Comparison of ENCODE assay signal across 8 cellular contexts in genomic region chr6:132798820-132799538, GRCh38. TPM values are rescaled to one million over a fixed set of nuclear protein-coding genes. Genes with fewer than 3 reads are reported as not detected.
DNase-seq lines count a peak whose midpoint lies in the region; ATAC-seq and TF ChIP-seq lines count a peak whose summit lies in the region.

No MANE protein-coding gene starts in this region.

- H3K4me3 ChIP-seq in CD4-positive, CD25-positive, alpha-beta regulatory T cell (ENCODE audit: low read depth, low read length), result no peak overlapping the region
- peak overlapping the region; percentile 83 for H3K4me3 ChIP-seq in endodermal cell (ENCODE audit: low read length)

- H3K27me3 ChIP-seq in CD4-positive, CD25-positive, alpha-beta regulatory T cell (ENCODE audit: control insufficient read depth, insufficient read depth, low read length), result peaks cover 2% of the 10 kb centered on the region
- H3K27me3 ChIP-seq in endodermal cell (ENCODE audit: control insufficient read depth, insufficient read depth, low read length, poor library complexity, severe bottlenecking), result no peaks in the 10 kb centered on the region

- H3K36me3 Mint-ChIP-seq in CD4-positive, CD25-positive, alpha-beta regulatory T cell, result peaks cover 16% of the 10 kb centered on the region
- H3K36me3 Mint-ChIP-seq in endodermal cell (ENCODE audit: low read depth), result no peaks in the 10 kb centered on the region
- H3K36me3 Mint-ChIP-seq in stimulated activated memory B cell treated with anti-CD40 and anti-IgM and Interleukin-4, amounts not matched to agents 10 μg/mL and 1 μg/mL and 100 μg/mL, for 72 hours, result peaks cover 6% of the 10 kb centered on the region

- no peaks in the 10 kb centered on the region for H3K36me3 ChIP-seq in CD4-positive, CD25-positive, alpha-beta regulatory T cell (ENCODE audit: control insufficient read depth, insufficient read depth, low read length)
- H3K36me3 ChIP-seq in endodermal cell (ENCODE audit: control insufficient read depth, insufficient read depth, low read length), result no peaks in the 10 kb centered on the region

- 23 to 27% methylated on average over 15 to 17 of the region's 17 CpGs for WGBS in endodermal cell (ENCODE audit: insufficient coverage in 1 of 2, insufficient read length in 1 of 2), 2 experiments

- H3K4me3 Mint-ChIP-seq in CD4-positive, CD25-positive, alpha-beta regulatory T cell, result no peak overlapping the region
- H3K4me3 Mint-ChIP-seq in endodermal cell, result peak overlapping the region; percentile 66
- no peak overlapping the region for H3K4me3 Mint-ChIP-seq in stimulated activated memory B cell treated with anti-CD40 and anti-IgM and Interleukin-4, amounts not matched to agents 10 μg/mL and 1 μg/mL and 100 μg/mL, for 72 hours

- ATAC-seq in CD4-positive, CD25-positive, alpha-beta regulatory T cell (ENCODE audit: low read depth in 2 of 2), result peak; percentile 84 to 85
- peak; percentile 81 for ATAC-seq in GM19324 (IDR thresholded peaks at IDR 0.05; ENCODE audit: low FRiP score, unreplicated experiment)
- peak; percentile 89 for ATAC-seq in HG03378 (IDR thresholded peaks at IDR 0.05; ENCODE audit: unreplicated experiment)
- ATAC-seq in stimulated activated memory B cell treated with anti-CD40 and anti-IgM and Interleukin-4, amounts not matched to agents 10 μg/mL and 1 μg/mL and 100 μg/mL, for 72 hours, result peak; percentile 87

- peaks cover 0 to 2% (median 0%) of the 10 kb centered on the region in 7 donors for H3K9me3 Mint-ChIP-seq in CD4-positive, CD25-positive, alpha-beta regulatory T cell
- no peaks in the 10 kb centered on the region for H3K9me3 Mint-ChIP-seq in endodermal cell
- no peaks in the 10 kb centered on the region for H3K9me3 Mint-ChIP-seq in stimulated activated memory B cell treated with anti-CD40 and anti-IgM and Interleukin-4, amounts not matched to agents 10 μg/mL and 1 μg/mL and 100 μg/mL, for 72 hours

- no peak overlapping the region for H3K27ac Mint-ChIP-seq in CD4-positive, CD25-positive, alpha-beta regulatory T cell
- peak overlapping the region; percentile 56 for H3K27ac Mint-ChIP-seq in endodermal cell
- H3K27ac Mint-ChIP-seq in stimulated activated memory B cell treated with anti-CD40 and anti-IgM and Interleukin-4, amounts not matched to agents 10 μg/mL and 1 μg/mL and 100 μg/mL, for 72 hours, result no peak overlapping the region

- DNase-seq in CD4-positive, CD25-positive, alpha-beta regulatory T cell, result peak; percentile 60 to 85 (median 70)
- DNase-seq in NCI-H748 treated with DMSO at 0.1 percent for 48 hours (lab: John Stamatoyannopoulos, UW) (peak; percentile 87), endodermal cell (peak; percentile 89), midbrain (lab: John Stamatoyannopoulos, UW) (peak; percentile 53)
- DNase-seq in activated CD8-positive, alpha-beta memory T cell treated with anti-CD3 and anti-CD28 coated beads for 24 hours, result peak; percentile 85

- H3K4me1 Mint-ChIP-seq in CD4-positive, CD25-positive, alpha-beta regulatory T cell, result peaks cover 18 to 45% (median 39%) of the 10 kb centered on the region in 4 donors
- H3K4me1 Mint-ChIP-seq in endodermal cell, result peaks cover 2% of the 10 kb centered on the region
- peaks cover 26% of the 10 kb centered on the region for H3K4me1 Mint-ChIP-seq in stimulated activated memory B cell treated with anti-CD40 and anti-IgM and Interleukin-4, amounts not matched to agents 10 μg/mL and 1 μg/mL and 100 μg/mL, for 72 hours

- no peak overlapping the region for H3K27ac ChIP-seq in CD4-positive, CD25-positive, alpha-beta regulatory T cell (ENCODE audit: insufficient read depth, low read length, poor library complexity, severe bottlenecking)
- no peak overlapping the region for H3K27ac ChIP-seq in endodermal cell (ENCODE audit: low read depth, low read length)

- peaks cover 5% of the 10 kb centered on the region for H3K27me3 Mint-ChIP-seq in CD4-positive, CD25-positive, alpha-beta regulatory T cell
- H3K27me3 Mint-ChIP-seq in endodermal cell (ENCODE audit: insufficient read depth), result no peaks in the 10 kb centered on the region
- no peaks in the 10 kb centered on the region for H3K27me3 Mint-ChIP-seq in stimulated activated memory B cell treated with anti-CD40 and anti-IgM and Interleukin-4, amounts not matched to agents 10 μg/mL and 1 μg/mL and 100 μg/mL, for 72 hours

- peak overlapping the region; percentile 49 for H3K9ac ChIP-seq in endodermal cell (ENCODE audit: extremely low read depth, low read length, poor library complexity, severe bottlenecking)

- no peaks in the 10 kb centered on the region for H3K9me3 ChIP-seq in CD4-positive, CD25-positive, alpha-beta regulatory T cell (ENCODE audit: control insufficient read depth in 2 of 2, low read length in 2 of 2)
- no peaks in the 10 kb centered on the region for H3K9me3 ChIP-seq in endodermal cell (ENCODE audit: control insufficient read depth, low read length)

- peak; percentile 91 for TF ChIP-seq CTCF in endodermal cell (conservative IDR thresholded peaks at IDR 0.05)

- H3K4me1 ChIP-seq in CD4-positive, CD25-positive, alpha-beta regulatory T cell (ENCODE audit: control insufficient read depth, insufficient read depth, low read length, poor library complexity, severe bottlenecking), result peaks cover 9% of the 10 kb centered on the region
- no peaks in the 10 kb centered on the region for H3K4me1 ChIP-seq in endodermal cell (ENCODE audit: control insufficient read depth, insufficient read depth, low read length)

RNA-seq across cellular contexts. Expression of gene SLC18B1, which starts 0.5 kb away (rescaled TPM):
- total RNA-seq in CD4-positive, CD25-positive, alpha-beta regulatory T cell, result 9.8 TPM
- polyA plus RNA-seq in CD4-positive, CD25-positive, alpha-beta regulatory T cell, result 10 to 100 TPM; 22.8 to 28.2 (median 23.5) TPM
- 10 to 100 TPM; 10.9 to 15.3 TPM for total RNA-seq in endodermal cell
- polyA plus RNA-seq in endodermal cell (2013, experiment 1 of 2), result 16.0 TPM
- 14.4 TPM for polyA plus RNA-seq in endodermal cell (2013, experiment 2 of 2)

RNA-seq across cellular contexts. Expression of gene RPS12, which starts 15.4 kb away (rescaled TPM):
- total RNA-seq in CD4-positive, CD25-positive, alpha-beta regulatory T cell, result 1,498 TPM
- polyA plus RNA-seq in CD4-positive, CD25-positive, alpha-beta regulatory T cell, result 1,000 to 10,000 TPM; 1,919 to 3,031 (median 2,460) TPM
- 1,000 to 10,000 TPM; 1,249 to 1,298 TPM for total RNA-seq in endodermal cell
- polyA plus RNA-seq in endodermal cell (2013, experiment 1 of 2), result 2,047 TPM
- polyA plus RNA-seq in endodermal cell (2013, experiment 2 of 2), result 1,835 TPM

RNA-seq across cellular contexts. Expression of gene VNN2, which starts 41.3 kb away (rescaled TPM):
- total RNA-seq in CD4-positive, CD25-positive, alpha-beta regulatory T cell, result 4.1 TPM
- polyA plus RNA-seq in CD4-positive, CD25-positive, alpha-beta regulatory T cell, result 10 to 100 TPM; 12.4 to 34.0 (median 21.3) TPM
- total RNA-seq in endodermal cell, result not detected
- polyA plus RNA-seq in endodermal cell (2013, experiment 1 of 2), result not detected
- not detected for polyA plus RNA-seq in endodermal cell (2013, experiment 2 of 2)
